Comparison of ENCODE assay signal across 10 cellular contexts in genomic region chr12:122867701-122868461, GRCh38. TPM values are rescaled to one million over a fixed set of nuclear protein-coding genes. Genes with fewer than 3 reads are reported as not detected.
A peak's percentile ranks its signal among the peaks of the same experiment; 100 is the strongest.
DNase-seq lines count a peak whose midpoint lies in the region; ATAC-seq, FAIRE-seq and TF ChIP-seq lines count a peak whose summit lies in the region.
"Had no signal": no experiment of that assay in that cellular context is flagged by ENCODE, and none has a peak within 500 bp of the region (broad histone marks: within the 10 kb centered on the region; RNA-seq: fewer than 3 reads in every experiment).

No MANE protein-coding gene starts in this region.

- intact Hi-C loops in dorsolateral prefrontal cortex (cut with DNase I) = loop anchor here in 1 of 2 donors (10.0 kb wide), 1 partner anchor 367 kb away; the partner anchor contains the start of genes MPHOSPH9 and MTRFR

- H3K9me3 ChIP-seq in BE2C (no peaks in the 10 kb centered on the region), Loucy (ENCODE audit: insufficient read depth, low read depth, low read length) (no peaks in the 10 kb centered on the region), mucosa of rectum (ENCODE audit: control insufficient read depth in 2 of 2, low read length in 2 of 2) (no peaks in the 10 kb centered on the region)
- H3K9me3 ChIP-seq: left lung had no signal

- H3K4me1 ChIP-seq in BE2C = peaks cover 28% of the 10 kb centered on the region
- H3K4me1 ChIP-seq in Loucy (ENCODE audit: insufficient read depth, low read length, poor library complexity, severe bottlenecking) = peaks cover 12% of the 10 kb centered on the region
- H3K4me1 ChIP-seq in mucosa of rectum (ENCODE audit: control insufficient read depth in 2 of 2, insufficient read depth in 2 of 2, low read length in 2 of 2) = peaks cover 62 to 65% of the 10 kb centered on the region in 2 donors

- no peaks in the 10 kb centered on the region for H3F3A ChIP-seq in Loucy (ENCODE audit: low read depth)

- H3K79me2 ChIP-seq in Loucy (ENCODE audit: insufficient read depth, low read length) = peaks cover 22% of the 10 kb centered on the region

- H3K9me2 ChIP-seq in Loucy (replicated peaks; ENCODE audit: low read depth, low read length) = no peaks in the 10 kb centered on the region

- ATAC-seq in GM21515 (IDR thresholded peaks at IDR 0.05; ENCODE audit: unreplicated experiment) = no peak
- ATAC-seq: left lung had no signal

- peak; percentile 70 for TF ChIP-seq CTCF in BE2C (IDR thresholded peaks at IDR 0.05; ENCODE audit: low read depth, low read length)
- TF ChIP-seq CTCF in Loucy (conservative IDR thresholded peaks at IDR 0.05; ENCODE audit: low read length) = peak; percentile 28; the same call in 1 of the 2 replicates
- TF ChIP-seq CTCF in dorsolateral prefrontal cortex (IDR thresholded peaks at IDR 0.05 in 54 of 56, conservative IDR thresholded peaks at IDR 0.05 in 2 of 56; ENCODE audit: low read depth in 1 of 56, partially characterized antibody in 56 of 56) = peak in 48 of 56 donors; percentile 1 to 61 (median 42)

- H3K36me3 ChIP-seq in BE2C = peaks cover 27% of the 10 kb centered on the region
- H3K36me3 ChIP-seq in Loucy (ENCODE audit: insufficient read depth, low read length) = peaks cover 70% of the 10 kb centered on the region; the same call in 1 of the 2 replicates
- peaks cover 49 to 66% of the 10 kb centered on the region in 2 donors for H3K36me3 ChIP-seq in mucosa of rectum (ENCODE audit: control insufficient read depth in 2 of 2, insufficient read depth in 2 of 2, low read length in 2 of 2)

- no peaks in the 10 kb centered on the region for H3K27me3 ChIP-seq in BE2C
- H3K27me3 ChIP-seq in Loucy (ENCODE audit: insufficient read depth, low read length, poor library complexity, severe bottlenecking) = no peaks in the 10 kb centered on the region
- no peaks in the 10 kb centered on the region for H3K27me3 ChIP-seq in dorsolateral prefrontal cortex
- H3K27me3 ChIP-seq in mucosa of rectum (ENCODE audit: control insufficient read depth in 2 of 2, insufficient read depth in 2 of 2, low read length in 2 of 2) = no peaks in the 10 kb centered on the region
- H3K27me3 ChIP-seq: left lung had no signal

- H2AFZ ChIP-seq in Loucy (ENCODE audit: low read length) = no peak overlapping the region

- DNase-seq in BE2C = peak; percentile 76
- peak in 6 of 10 donors; percentile 38 to 54 (median 46) for DNase-seq in dorsolateral prefrontal cortex
- no peak for DNase-seq in NCI-H2081 (lab: John Stamatoyannopoulos, UW)
- DNase-seq in activated CD4-positive, CD25-positive, alpha-beta regulatory T cell treated with anti-CD3 and anti-CD28 coated beads, Interleukin-2, amount 50 U/mL, for 72 hours = no peak
- DNase-seq in GM19239 (ENCODE audit: insufficient read length, low spot score) = no peak
- DNase-seq: SHP77 treated with DMSO at 0.1 percent for 48 hours had no signal

- no peak overlapping the region for H3K4me2 ChIP-seq in Loucy (ENCODE audit: low read depth, low read length, poor library complexity, severe bottlenecking)

- H3K27ac ChIP-seq in dorsolateral prefrontal cortex (peak overlapping the region in 56 of 59 donors; percentile 4 to 92 (median 76)), mucosa of rectum (ENCODE audit: low read depth in 2 of 2, low read length in 2 of 2) (peak overlapping the region; percentile 61 to 81)

- FAIRE-seq in GM19239 (lab: Jason Lieb, UNC) = no peak

- H4K20me1 ChIP-seq in Loucy (ENCODE audit: insufficient read depth, low read length, poor library complexity, severe bottlenecking) = peaks cover 20% of the 10 kb centered on the region

- H3K9ac ChIP-seq in Loucy (ENCODE audit: low read depth, low read length, poor library complexity, severe bottlenecking) (no peak overlapping the region), mucosa of rectum (ENCODE audit: low read depth in 1 of 2, low read length in 2 of 2) (peak overlapping the region in 1 of 2 donors; percentile 52)

- H3K4me3 ChIP-seq in BE2C (ENCODE audit: low read depth, low read length) = no peak overlapping the region
- H3K4me3 ChIP-seq in Loucy (ENCODE audit: low read length, poor library complexity, severe bottlenecking) = no peak overlapping the region
- no peak overlapping the region for H3K4me3 ChIP-seq in dorsolateral prefrontal cortex
- no peak overlapping the region for H3K4me3 ChIP-seq in mucosa of rectum (ENCODE audit: low read length in 2 of 2)
- H3K4me3 ChIP-seq: left lung had no signal

RNA-seq across cellular contexts. Expression of gene VPS37B, which starts 28.0 kb away (rescaled TPM):
- polyA plus RNA-seq in BE2C (2012; ENCODE audit: insufficient read depth, insufficient read length, low read depth) = 34.9 TPM
- 10 to 100 TPM; 15.8 to 35.3 (median 22.0) TPM for total RNA-seq in dorsolateral prefrontal cortex

RNA-seq across cellular contexts. Expression of gene HIP1R, which starts 32.6 kb away (rescaled TPM):
- polyA plus RNA-seq in BE2C (2012; ENCODE audit: insufficient read depth, insufficient read length, low read depth) = 0.85 TPM
- total RNA-seq in dorsolateral prefrontal cortex = 100 to 1,000 TPM in 104 of 120 experiments, 10 to 100 TPM in 16; 38.9 to 309 (median 147) TPM

Comparison
In these comparisons a context has a peak if more than half of its experiments do, and no peak if none do; other contexts are left out.
1. DNase-seq: peak in BE2C (single experiment) and dorsolateral prefrontal cortex (6 of 10); none in NCI-H2081 (0 of 2), activated CD4-positive, CD25-positive, alpha-beta regulatory T cell treated with anti-CD3 and anti-CD28 coated beads, Interleukin-2, amount 50 U/mL, for 72 hours (single experiment) and GM19239 (single experiment).
2. Peak in every context shown above with its lines, with median percentiles within 50 percentile points of each other: CTCF ChIP-seq.